ENCODE assay signal across 22 cellular contexts in genomic region chr10:129556316-129556715, GRCh38.
"Had no signal": no experiment of that assay in that cellular context is flagged by ENCODE, and none has a peak within 500 bp of the region (broad histone marks: within the 10 kb centered on the region; RNA-seq: fewer than 3 reads in every experiment).

No MANE protein-coding gene starts in this region.

- H3K4me3 ChIP-seq: colonic mucosa, coronary artery, dorsolateral prefrontal cortex, esophagus muscularis mucosa, esophagus squamous epithelium, gastrocnemius medialis, gastroesophageal sphincter, heart left ventricle had no signal

- DNase-seq: colonic mucosa; cortex of kidney; dermis blood vessel endothelial cell; effector CD4-positive, alpha-beta T cell; effector CD8-positive, alpha-beta T cell; effector memory CD4-positive, alpha-beta T cell; effector memory CD8-positive, alpha-beta T cell; endodermal cell; erythroblast; esophagus squamous epithelium; foreskin fibroblast; foreskin keratinocyte; foreskin melanocyte; gastrocnemius medialis; glutamatergic neuron had no signal

- ATAC-seq: effector memory CD8-positive, alpha-beta T cell; esophagus mucosa; foreskin keratinocyte; gastrocnemius medialis; gastroesophageal sphincter; heart left ventricle had no signal

- H3K9me3 ChIP-seq: colonic mucosa, esophagus muscularis mucosa, esophagus squamous epithelium, gastrocnemius medialis, gastroesophageal sphincter, heart left ventricle had no signal

- H3K4me1 ChIP-seq: colonic mucosa, esophagus muscularis mucosa, esophagus squamous epithelium, foreskin keratinocyte, gastrocnemius medialis, gastroesophageal sphincter, heart left ventricle had no signal

- H3K36me3 ChIP-seq: colonic mucosa, esophagus squamous epithelium, gastrocnemius medialis, heart left ventricle had no signal

- H3K27me3 ChIP-seq: colonic mucosa, dorsolateral prefrontal cortex, esophagus muscularis mucosa, esophagus squamous epithelium, foreskin keratinocyte, gastrocnemius medialis, gastroesophageal sphincter, heart left ventricle had no signal

- H3K27ac ChIP-seq: colonic mucosa, coronary artery, dorsolateral prefrontal cortex, epithelial cell of prostate, esophagus muscularis mucosa, esophagus squamous epithelium, foreskin keratinocyte, gastrocnemius medialis, gastroesophageal sphincter, heart left ventricle had no signal
